ENCODE assay signal across 1 cellular context in genomic region chr6:3456794-3457709, GRCh38.
TF ChIP-seq lines count a peak whose summit lies in the region.

Gene SLC22A23 (minus strand): TSS chr6:3457050. CDS start chr6:3456559, 491 bp downstream.

TF ChIP-seq in HEK293, 187 proteins besides CTCF, POLR2A, EP300 and RAD21 (continued from another document and continues in another):
- TF ChIP-seq ZNF324 (tag by site-specific recombination; IDR thresholded peaks at IDR 0.05), result no peak
- TF ChIP-seq ZNF335 (tag by site-specific recombination; conservative IDR thresholded peaks at IDR 0.05), result no peak
- TF ChIP-seq ZNF561 (tag by site-specific recombination; IDR thresholded peaks at IDR 0.05; ENCODE audit: borderline replicate concordance), result no peak
- TF ChIP-seq ZNF157 (tag by site-specific recombination; IDR thresholded peaks at IDR 0.05), result no peak
- peak; percentile 91 for TF ChIP-seq ZBTB26 (tag by site-specific recombination; optimal IDR thresholded peaks at IDR 0.05)
- TF ChIP-seq ZFHX2 (tag by site-specific recombination; conservative IDR thresholded peaks at IDR 0.05), result peak; percentile 68
- peak; percentile 89 for TF ChIP-seq ZNF398 (tag by site-specific recombination; IDR thresholded peaks at IDR 0.05)
- TF ChIP-seq KLF1 (tag by site-specific recombination; IDR thresholded peaks at IDR 0.05), result peak; percentile 22; the same call in 1 of the 2 replicates
- TF ChIP-seq ZBTB48 (tag by site-specific recombination; IDR thresholded peaks at IDR 0.05), result no peak; the same call in 1 of the 2 replicates
- TF ChIP-seq, protein P1, sequence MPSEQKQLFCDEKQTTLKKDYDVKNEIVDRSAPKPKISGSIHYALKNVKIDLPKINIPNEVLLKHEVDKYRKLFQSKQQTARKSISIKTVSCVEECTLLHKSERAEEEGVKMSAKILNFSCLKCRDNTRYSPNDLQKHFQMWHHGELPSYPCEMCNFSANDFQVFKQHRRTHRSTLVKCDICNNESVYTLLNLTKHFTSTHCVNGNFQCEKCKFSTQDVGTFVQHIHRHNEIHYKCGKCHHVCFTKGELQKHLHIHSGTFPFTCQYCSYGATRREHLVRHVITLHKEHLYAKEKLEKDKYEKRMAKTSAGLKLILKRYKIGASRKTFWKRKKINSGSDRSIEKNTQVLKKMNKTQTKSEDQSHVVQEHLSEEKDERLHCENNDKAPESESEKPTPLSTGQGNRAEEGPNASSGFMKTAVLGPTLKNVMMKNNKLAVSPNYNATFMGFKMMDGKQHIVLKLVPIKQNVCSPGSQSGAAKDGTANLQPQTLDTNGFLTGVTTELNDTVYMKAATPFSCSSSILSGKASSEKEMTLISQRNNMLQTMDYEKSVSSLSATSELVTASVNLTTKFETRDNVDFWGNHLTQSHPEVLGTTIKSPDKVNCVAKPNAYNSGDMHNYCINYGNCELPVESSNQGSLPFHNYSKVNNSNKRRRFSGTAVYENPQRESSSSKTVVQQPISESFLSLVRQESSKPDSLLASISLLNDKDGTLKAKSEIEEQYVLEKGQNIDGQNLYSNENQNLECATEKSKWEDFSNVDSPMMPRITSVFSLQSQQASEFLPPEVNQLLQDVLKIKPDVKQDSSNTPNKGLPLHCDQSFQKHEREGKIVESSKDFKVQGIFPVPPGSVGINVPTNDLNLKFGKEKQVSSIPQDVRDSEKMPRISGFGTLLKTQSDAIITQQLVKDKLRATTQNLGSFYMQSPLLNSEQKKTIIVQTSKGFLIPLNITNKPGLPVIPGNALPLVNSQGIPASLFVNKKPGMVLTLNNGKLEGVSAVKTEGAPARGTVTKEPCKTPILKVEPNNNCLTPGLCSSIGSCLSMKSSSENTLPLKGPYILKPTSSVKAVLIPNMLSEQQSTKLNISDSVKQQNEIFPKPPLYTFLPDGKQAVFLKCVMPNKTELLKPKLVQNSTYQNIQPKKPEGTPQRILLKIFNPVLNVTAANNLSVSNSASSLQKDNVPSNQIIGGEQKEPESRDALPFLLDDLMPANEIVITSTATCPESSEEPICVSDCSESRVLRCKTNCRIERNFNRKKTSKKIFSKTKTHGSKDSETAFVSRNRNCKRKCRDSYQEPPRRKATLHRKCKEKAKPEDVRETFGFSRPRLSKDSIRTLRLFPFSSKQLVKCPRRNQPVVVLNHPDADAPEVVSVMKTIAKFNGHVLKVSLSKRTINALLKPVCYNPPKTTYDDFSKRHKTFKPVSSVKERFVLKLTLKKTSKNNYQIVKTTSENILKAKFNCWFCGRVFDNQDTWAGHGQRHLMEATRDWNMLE (tag by site-specific recombination; conservative IDR thresholded peaks at IDR 0.05; ENCODE audit: low read depth), result no peak
- 0 out of 2 replicates have a peak, but pooled peaks have one; percentile 11 for TF ChIP-seq ZNF629 (tag by site-specific recombination; IDR thresholded peaks at IDR 0.05)
- TF ChIP-seq ZBTB7A (tag by site-specific recombination; IDR thresholded peaks at IDR 0.05; ENCODE audit: low read depth), result peak; percentile 83
- TF ChIP-seq ZNF362 (tag by site-specific recombination; IDR thresholded peaks at IDR 0.05), result no peak
- peak; percentile 45; the same call in 1 of the 2 replicates for TF ChIP-seq KLF10 (tag by site-specific recombination; IDR thresholded peaks at IDR 0.05)
- TF ChIP-seq ZNF341 (tag by site-specific recombination; IDR thresholded peaks at IDR 0.05; ENCODE audit: low read depth), result no peak
- TF ChIP-seq ZNF274 (IDR thresholded peaks at IDR 0.05; ENCODE audit: low read length), result no peak
- no peak for TF ChIP-seq ZNF274 (tag by site-specific recombination; IDR thresholded peaks at IDR 0.05; ENCODE audit: borderline replicate concordance)
- TF ChIP-seq ZNF473 (tag by site-specific recombination; IDR thresholded peaks at IDR 0.05), result no peak
- TF ChIP-seq, protein P2, sequence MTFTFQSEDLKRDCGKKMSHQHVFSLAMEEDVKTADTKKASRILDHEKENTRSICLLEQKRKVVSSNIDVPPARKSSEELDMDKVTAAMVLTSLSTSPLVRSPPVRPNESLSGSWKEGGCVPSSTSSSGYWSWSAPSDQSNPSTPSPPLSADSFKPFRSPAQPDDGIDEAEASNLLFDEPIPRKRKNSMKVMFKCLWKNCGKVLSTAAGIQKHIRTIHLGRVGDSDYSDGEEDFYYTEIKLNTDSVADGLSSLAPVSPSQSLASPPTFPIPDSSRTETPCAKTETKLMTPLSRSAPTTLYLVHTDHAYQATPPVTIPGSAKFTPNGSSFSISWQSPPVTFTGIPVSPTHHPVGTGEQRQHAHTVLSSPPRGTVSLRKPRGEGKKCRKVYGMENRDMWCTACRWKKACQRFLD (tag by site-specific recombination; IDR thresholded peaks at IDR 0.05), result peak; percentile 87
- TF ChIP-seq, protein P3, sequence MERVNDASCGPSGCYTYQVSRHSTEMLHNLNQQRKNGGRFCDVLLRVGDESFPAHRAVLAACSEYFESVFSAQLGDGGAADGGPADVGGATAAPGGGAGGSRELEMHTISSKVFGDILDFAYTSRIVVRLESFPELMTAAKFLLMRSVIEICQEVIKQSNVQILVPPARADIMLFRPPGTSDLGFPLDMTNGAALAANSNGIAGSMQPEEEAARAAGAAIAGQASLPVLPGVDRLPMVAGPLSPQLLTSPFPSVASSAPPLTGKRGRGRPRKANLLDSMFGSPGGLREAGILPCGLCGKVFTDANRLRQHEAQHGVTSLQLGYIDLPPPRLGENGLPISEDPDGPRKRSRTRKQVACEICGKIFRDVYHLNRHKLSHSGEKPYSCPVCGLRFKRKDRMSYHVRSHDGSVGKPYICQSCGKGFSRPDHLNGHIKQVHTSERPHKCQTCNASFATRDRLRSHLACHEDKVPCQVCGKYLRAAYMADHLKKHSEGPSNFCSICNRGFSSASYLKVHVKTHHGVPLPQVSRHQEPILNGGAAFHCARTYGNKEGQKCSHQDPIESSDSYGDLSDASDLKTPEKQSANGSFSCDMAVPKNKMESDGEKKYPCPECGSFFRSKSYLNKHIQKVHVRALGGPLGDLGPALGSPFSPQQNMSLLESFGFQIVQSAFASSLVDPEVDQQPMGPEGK (tag by site-specific recombination; IDR thresholded peaks at IDR 0.05), result peak; percentile 88
- 0 out of 2 replicates have a peak, but pooled peaks have one; percentile 21 for TF ChIP-seq ZSCAN5A (tag by site-specific recombination; IDR thresholded peaks at IDR 0.05)
- TF ChIP-seq REST (tag by site-specific recombination; IDR thresholded peaks at IDR 0.05), result 0 out of 2 replicates have a peak, but pooled peaks have one; percentile 12
- no peak for TF ChIP-seq ZBTB17 (tag by site-specific recombination; IDR thresholded peaks at IDR 0.05)
- TF ChIP-seq ZNF184 (tag by site-specific recombination; IDR thresholded peaks at IDR 0.05), result no peak
- TF ChIP-seq, protein P4, sequence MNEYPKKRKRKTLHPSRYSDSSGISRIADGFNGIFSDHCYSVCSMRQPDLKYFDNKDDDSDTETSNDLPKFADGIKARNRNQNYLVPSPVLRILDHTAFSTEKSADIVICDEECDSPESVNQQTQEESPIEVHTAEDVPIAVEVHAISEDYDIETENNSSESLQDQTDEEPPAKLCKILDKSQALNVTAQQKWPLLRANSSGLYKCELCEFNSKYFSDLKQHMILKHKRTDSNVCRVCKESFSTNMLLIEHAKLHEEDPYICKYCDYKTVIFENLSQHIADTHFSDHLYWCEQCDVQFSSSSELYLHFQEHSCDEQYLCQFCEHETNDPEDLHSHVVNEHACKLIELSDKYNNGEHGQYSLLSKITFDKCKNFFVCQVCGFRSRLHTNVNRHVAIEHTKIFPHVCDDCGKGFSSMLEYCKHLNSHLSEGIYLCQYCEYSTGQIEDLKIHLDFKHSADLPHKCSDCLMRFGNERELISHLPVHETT (tag by site-specific recombination; IDR thresholded peaks at IDR 0.05), result no peak
- TF ChIP-seq ZNF132 (tag by site-specific recombination; IDR thresholded peaks at IDR 0.05; ENCODE audit: borderline replicate concordance), result no peak
- peak; percentile 12; the same call in 1 of the 2 replicates for TF ChIP-seq ZNF843 (tag by site-specific recombination; IDR thresholded peaks at IDR 0.05)
- no peak for TF ChIP-seq ZNF214 (tag by site-specific recombination; IDR thresholded peaks at IDR 0.05; ENCODE audit: borderline replicate concordance)
- no peak for TF ChIP-seq KLF9 (tag by site-specific recombination; IDR thresholded peaks at IDR 0.05; ENCODE audit: low read depth)
- no peak for TF ChIP-seq ZNF292 (tag by site-specific recombination; IDR thresholded peaks at IDR 0.05; ENCODE audit: borderline replicate concordance, low read depth)
- no peak for TF ChIP-seq ZBTB11 (tag by site-specific recombination; conservative IDR thresholded peaks at IDR 0.05; ENCODE audit: low read depth)
- no peak; the same call in 1 of the 2 replicates for TF ChIP-seq ZEB2 (tag by site-specific recombination; IDR thresholded peaks at IDR 0.05)
